ENCODE assay signal across 8 cellular contexts in genomic region chr18:80245781-80246655, GRCh38. TPM values are rescaled to one million over a fixed set of nuclear protein-coding genes. Genes with fewer than 3 reads are reported as not detected.
DNase-seq lines count a peak whose midpoint lies in the region; ATAC-seq, FAIRE-seq and TF ChIP-seq lines count a peak whose summit lies in the region.

No MANE protein-coding gene starts in this region.

- peaks cover 27% of the 10 kb centered on the region for H4K20me1 ChIP-seq in astrocyte (ENCODE audit: insufficient read depth, low read length)
- H4K20me1 ChIP-seq in HepG2 (ENCODE audit: insufficient read depth, low read length) = no peaks in the 10 kb centered on the region

- TF ChIP-seq EP300 in HepG2 (IDR thresholded peaks at IDR 0.05; ENCODE audit: low read depth in 2 of 2, low read length in 2 of 2) (no peak), HepG2 (CRISPR knock-in tag; IDR thresholded peaks at IDR 0.05; ENCODE audit: borderline replicate concordance) (no peak)

- H3K27ac Mint-ChIP-seq in stimulated activated naive CD8-positive, alpha-beta T cell treated with anti-CD3 and anti-CD28 coated beads, Interleukin-15, Interleukin-2, amounts not matched to agents 100 ng/mL and 50 ng/mL, for 24 hours = no peak overlapping the region
- H3K27ac Mint-ChIP-seq in astrocyte (ENCODE audit: unreplicated experiment) = peak overlapping the region; percentile 66

- H3K9ac ChIP-seq in astrocyte (ENCODE audit: low read length) (peak overlapping the region; percentile 54), HepG2 (ENCODE audit: insufficient read depth, low read depth, low read length) (no peak overlapping the region)

- H3K79me2 ChIP-seq in astrocyte (ENCODE audit: insufficient read depth, low read length) (peaks cover 11% of the 10 kb centered on the region), HepG2 (ENCODE audit: insufficient read depth, low read length) (peaks cover 2% of the 10 kb centered on the region)

- H3K4me3 ChIP-seq in astrocyte (ENCODE audit: insufficient read depth, low read depth, low read length) (peak overlapping the region; percentile 51), HepG2 (replicated peaks in 1 of 3; ENCODE audit: insufficient read depth in 1 of 3, low read depth in 2 of 3, low read length in 3 of 3) (peak overlapping the region; percentile 67 to 87 (median 86); a peak in 5 of 6 replicates), upper lobe of right lung (peak overlapping the region; percentile 70)

- peaks cover 56% of the 10 kb centered on the region for H3K27me3 Mint-ChIP-seq in stimulated activated naive CD8-positive, alpha-beta T cell treated with anti-CD3 and anti-CD28 coated beads, Interleukin-15, Interleukin-2, amounts not matched to agents 100 ng/mL and 50 ng/mL, for 24 hours
- no peaks in the 10 kb centered on the region for H3K27me3 Mint-ChIP-seq in astrocyte (ENCODE audit: low read depth, unreplicated experiment)

- H3K9me3 ChIP-seq in astrocyte (ENCODE audit: insufficient read depth, low read depth, low read length) (no peaks in the 10 kb centered on the region), HepG2 (ENCODE audit: low read length) (no peaks in the 10 kb centered on the region), upper lobe of right lung (no peaks in the 10 kb centered on the region)

- no peak for TF ChIP-seq POLR2A in HepG2 (IDR thresholded peaks at IDR 0.05; ENCODE audit: insufficient read depth in 1 of 2, low read depth in 2 of 2, low read length in 2 of 2)

- TSS peak; percentile 21 for BruUV-seq in HepG2 (replicated peaks; lab: Mats Ljungman, UMichigan)

- CTCF ChIA-PET in HepG2 (lab: Yijun Ruan, JAX; ENCODE audit: low intra/inter-chr PET ratio, low total read pairs) = no interaction called here

- H2AFZ ChIP-seq in astrocyte (ENCODE audit: low read depth, low read length) (peak overlapping the region; percentile 51), HepG2 (ENCODE audit: low read length) (no peak overlapping the region)

- H3K27me3 ChIP-seq in astrocyte (ENCODE audit: insufficient read depth, low read length) (no peaks in the 10 kb centered on the region), HepG2 (ENCODE audit: control insufficient read depth in 1 of 2, insufficient read depth in 2 of 2, low read length in 2 of 2) (peaks cover 2 to 6% of the 10 kb centered on the region in 2 experiments; a peak in 1 of 5 replicates), upper lobe of right lung (no peaks in the 10 kb centered on the region)

- TF ChIP-seq RAD21 in HepG2 (CRISPR knock-in tag; IDR thresholded peaks at IDR 0.05) = no peak

- no peak for ATAC-seq in stimulated activated naive CD8-positive, alpha-beta T cell treated with anti-CD3 and anti-CD28 coated beads, Interleukin-15, Interleukin-2, amounts not matched to agents 100 U/mL and 50 U/mL, for 24 hours
- peak; percentile 47 for ATAC-seq in HepG2
- peak; percentile 2 for ATAC-seq in upper lobe of right lung
- ATAC-seq in left lobe of liver = no peak
- ATAC-seq in HG02588 (IDR thresholded peaks at IDR 0.05; ENCODE audit: unreplicated experiment) = no peak

- in situ Hi-C loops in HepG2 (cut with HindIII; ENCODE audit: extremely low pct_ligation_motif_present, low pct_unique_long_range_greater_than_20kb) = no loop called here

- FAIRE-seq in astrocyte (lab: Jason Lieb, UNC) (no peak), HepG2 (lab: Jason Lieb, UNC) (no peak)

- intact Hi-C loops in HepG2 (cut with micrococcal nuclease; ENCODE audit: unreplicated experiment) = no loop called here
- intact Hi-C loops in upper lobe of right lung (cut with DNase I) = no loop called here

- H3K4me2 ChIP-seq in astrocyte (ENCODE audit: low read length) (peak overlapping the region; percentile 87), HepG2 (ENCODE audit: low read depth, low read length) (peak overlapping the region; percentile 64)

- no peaks in the 10 kb centered on the region for H3K9me3 Mint-ChIP-seq in stimulated activated naive CD8-positive, alpha-beta T cell treated with anti-CD3 and anti-CD28 coated beads, Interleukin-15, Interleukin-2, amounts not matched to agents 100 ng/mL and 50 ng/mL, for 24 hours
- H3K9me3 Mint-ChIP-seq in astrocyte (ENCODE audit: unreplicated experiment) = no peaks in the 10 kb centered on the region

- no peaks in the 10 kb centered on the region for H3K36me3 Mint-ChIP-seq in stimulated activated naive CD8-positive, alpha-beta T cell treated with anti-CD3 and anti-CD28 coated beads, Interleukin-15, Interleukin-2, amounts not matched to agents 100 ng/mL and 50 ng/mL, for 24 hours (ENCODE audit: low read depth)
- peaks cover 2% of the 10 kb centered on the region for H3K36me3 Mint-ChIP-seq in astrocyte (ENCODE audit: low read depth, unreplicated experiment)

- no peaks in the 10 kb centered on the region for H3K4me1 Mint-ChIP-seq in stimulated activated naive CD8-positive, alpha-beta T cell treated with anti-CD3 and anti-CD28 coated beads, Interleukin-15, Interleukin-2, amounts not matched to agents 100 ng/mL and 50 ng/mL, for 24 hours (ENCODE audit: low read depth)
- H3K4me1 Mint-ChIP-seq in astrocyte (ENCODE audit: low read depth, unreplicated experiment) = peaks cover 14% of the 10 kb centered on the region

- TF ChIP-seq CTCF in astrocyte (IDR thresholded peaks at IDR 0.05; ENCODE audit: insufficient read depth, low read depth, low read length) (no peak), HepG2 (CRISPR knock-in tag; IDR thresholded peaks at IDR 0.05) (no peak), upper lobe of right lung (IDR thresholded peaks at IDR 0.05) (no peak)

- POLR2A ChIA-PET in HepG2 (lab: Yijun Ruan, JAX) = interaction anchor here (1.2 kb wide), 1 partner anchor 46 kb away, joined by 4 read pairs; no protein-coding TSS in a partner anchor

- H3K4me1 ChIP-seq in astrocyte (ENCODE audit: insufficient read depth, low read length) (peaks cover 9% of the 10 kb centered on the region), HepG2 (ENCODE audit: insufficient read depth, low read length) (peaks cover 24% of the 10 kb centered on the region), upper lobe of right lung (peaks cover 3% of the 10 kb centered on the region)

- WGBS in HepG2 (ENCODE audit: low lambda C conversion rate) = 63% methylated on average over 24 of the region's 54 CpGs

- no peak for DNase-seq in stimulated activated naive CD8-positive, alpha-beta T cell treated with anti-CD3 and anti-CD28 coated beads, Interleukin-15, Interleukin-2, amounts not matched to agents 100 U/mL and 50 U/mL, for 24 hours
- no peak for DNase-seq in astrocyte (ENCODE audit: low read depth)
- DNase-seq in HepG2 (ENCODE audit: low spot score) = no peak
- no peak for DNase-seq in upper lobe of right lung
- DNase-seq in left lobe of liver (ENCODE audit: low spot score) = no peak
- DNase-seq in Ammon's horn (ENCODE audit: low spot score) = no peak

- H3K36me3 ChIP-seq in astrocyte (ENCODE audit: insufficient read depth, low read length) (no peaks in the 10 kb centered on the region), HepG2 (replicated peaks in 1 of 2; ENCODE audit: control insufficient read depth in 1 of 2, insufficient read depth in 2 of 2, low read length in 2 of 2) (no peaks in the 10 kb centered on the region), upper lobe of right lung (no peaks in the 10 kb centered on the region)

- H3K4me3 Mint-ChIP-seq in stimulated activated naive CD8-positive, alpha-beta T cell treated with anti-CD3 and anti-CD28 coated beads, Interleukin-15, Interleukin-2, amounts not matched to agents 100 ng/mL and 50 ng/mL, for 24 hours = peak overlapping the region; percentile 59
- H3K4me3 Mint-ChIP-seq in astrocyte (ENCODE audit: unreplicated experiment) = peak overlapping the region; percentile 91

- H3K27ac ChIP-seq in astrocyte (ENCODE audit: low read depth, low read length) = no peak overlapping the region
- no peak overlapping the region for H3K27ac ChIP-seq in HepG2 (ENCODE audit: extremely low read length, insufficient read depth, low read length)
- H3K27ac ChIP-seq in upper lobe of right lung = no peak overlapping the region

TF ChIP-seq in HepG2, 621 proteins besides CTCF, POLR2A, EP300 and RAD21 (continues in another document):
- TF ChIP-seq ZFP41 (CRISPR knock-in tag; IDR thresholded peaks at IDR 0.05; ENCODE audit: borderline replicate concordance) (no peak), HNF1B (CRISPR knock-in tag; IDR thresholded peaks at IDR 0.05) (no peak)

RNA-seq across cellular contexts. Expression of gene PARD6G, which starts 1.3 kb away (rescaled TPM):
- total RNA-seq in astrocyte (26.9 and 29.6 TPM in 2 replicates), HepG2 (2016; rRNA removed; fragmentation: Illumina TruSeq; extraction: Trizol) (7.2 and 7.4 TPM in 2 replicates), upper lobe of right lung (6.5 TPM), left lobe of liver (2.3 TPM)
- total RNA-seq in HepG2 (2016; cell fraction: cytosol; rRNA removed; fragmentation: Illumina TruSeq; extraction: Trizol; ENCODE audit: low read depth) = 7.6 and 9.4 TPM in 2 replicates
- total RNA-seq in HepG2 (2016; cell fraction: insoluble cytoplasmic fraction; rRNA removed; fragmentation: Illumina TruSeq; extraction: Trizol) = 6.5 and 6.7 TPM in 2 replicates
- total RNA-seq in HepG2 (2016; cell fraction: membrane; rRNA removed; fragmentation: Illumina TruSeq; extraction: Trizol) = 12.2 and 12.6 TPM in 2 replicates
- total RNA-seq in HepG2 (2016; cell fraction: nucleus; rRNA removed; fragmentation: Illumina TruSeq; extraction: Trizol) = 4.7 and 4.8 TPM in 2 replicates
- polyA plus RNA-seq in HepG2 (2011; rRNA removed) = 3.6 and 3.9 TPM in 2 replicates
- polyA plus RNA-seq in HepG2 (2011; cell fraction: cytosol; rRNA removed) = 4.0 and 4.3 TPM in 2 replicates
- 2.9 and 3.2 TPM in 2 replicates for polyA plus RNA-seq in HepG2 (2011; cell fraction: nucleus; rRNA removed)
- polyA plus RNA-seq in HepG2 (2012) = 5.1 and 5.3 TPM in 2 replicates
- 11.7 and 12.8 TPM in 2 replicates for polyA plus RNA-seq in HepG2 (2016; cell fraction: cytosol; fragmentation: Illumina TruSeq; extraction: Trizol; ENCODE audit: low read depth)
- polyA plus RNA-seq in HepG2 (2016; cell fraction: insoluble cytoplasmic fraction; fragmentation: Illumina TruSeq; extraction: Trizol; ENCODE audit: low read depth) = 9.0 and 9.7 TPM in 2 replicates
- 9.7 and 12.1 TPM in 2 replicates for polyA plus RNA-seq in HepG2 (2016; cell fraction: membrane; fragmentation: Illumina TruSeq; extraction: Trizol; ENCODE audit: low read depth)
- 6.8 and 7.3 TPM in 2 replicates for polyA plus RNA-seq in HepG2 (2016; cell fraction: nucleus; fragmentation: Illumina TruSeq; extraction: Trizol; ENCODE audit: insufficient read depth, low read depth)
- 2.0 and 6.8 TPM in 2 replicates for polyA minus RNA-seq in HepG2 (2011; rRNA and poly(A)+ RNA removed; ENCODE audit: low replicate concordance)
- 5.4 and 5.7 TPM in 2 replicates for polyA minus RNA-seq in HepG2 (2011; cell fraction: cytosol; rRNA and poly(A)+ RNA removed)
- 2.9 and 3.0 TPM in 2 replicates for polyA minus RNA-seq in HepG2 (2011; cell fraction: nucleus; rRNA and poly(A)+ RNA removed)

Comparison
In these comparisons a context has a peak if more than half of its experiments do, and no peak if none do; other contexts are left out.
1. ATAC-seq: peak in HepG2 (single experiment) and upper lobe of right lung (single experiment); none in stimulated activated naive CD8-positive, alpha-beta T cell treated with anti-CD3 and anti-CD28 coated beads, Interleukin-15, Interleukin-2, amounts not matched to agents 100 U/mL and 50 U/mL, for 24 hours (single experiment), left lobe of liver (single experiment) and HG02588 (single experiment).
2. Peak in every context shown above with its lines, with median percentiles within 50 percentile points of each other: H3K4me3 ChIP-seq.